In genomic region chr15:35929740-35930444, GRCh38 we compare ENCODE assay signal across 18 cellular contexts.
DNase-seq lines count a peak whose midpoint lies in the region; ATAC-seq and TF ChIP-seq lines count a peak whose summit lies in the region.
"Had no signal": no experiment of that assay in that cellular context is flagged by ENCODE, and none has a peak within 500 bp of the region (broad histone marks: within the 10 kb centered on the region; RNA-seq: fewer than 3 reads in every experiment).

No MANE protein-coding gene starts in this region.

- peak; percentile 48 for ATAC-seq in GM19328 (IDR thresholded peaks at IDR 0.05; ENCODE audit: unreplicated experiment)
- peak; percentile 71 for ATAC-seq in GM21723 (IDR thresholded peaks at IDR 0.05; ENCODE audit: unreplicated experiment)
- ATAC-seq in HG03103 (IDR thresholded peaks at IDR 0.05; ENCODE audit: low read depth, unreplicated experiment): peak; percentile 65
- ATAC-seq: mucosa of descending colon had no signal

- intact Hi-C loops in activated T-helper 1 cell treated with anti-CD3 and anti-CD28 coated beads, Interleukin-12 subunit alpha, Interleukin-12 subunit beta, Interleukin-2, Interleukin-4 antibody, amounts not matched to agents 30 ng/mL and 10 ng/mL and 1 ng/mL, durations not matched to agents 14 hours and 24 hours and 36 hours (cut with micrococcal nuclease): no loop called here
- intact Hi-C loops in cardiac septum (cut with DNase I): no loop called here

- H3K36me3 Mint-ChIP-seq in activated T-helper 1 cell treated with anti-CD3 and anti-CD28 coated beads, Interleukin-12 subunit alpha, Interleukin-12 subunit beta, Interleukin-2, Interleukin-4 antibody, amounts not matched to agents 30 ng/mL and 10 ng/mL and 1 ng/mL, durations not matched to agents 14 hours and 24 hours and 36 hours (ENCODE audit: low read depth): no peaks in the 10 kb centered on the region
- H3K36me3 Mint-ChIP-seq: CD14-positive monocyte had no signal

- no peaks in the 10 kb centered on the region for H3K4me1 Mint-ChIP-seq in activated T-helper 1 cell treated with anti-CD3 and anti-CD28 coated beads, Interleukin-12 subunit alpha, Interleukin-12 subunit beta, Interleukin-2, Interleukin-4 antibody, amounts not matched to agents 30 ng/mL and 10 ng/mL and 1 ng/mL, durations not matched to agents 14 hours and 24 hours and 36 hours (ENCODE audit: low read depth)
- H3K4me1 Mint-ChIP-seq: CD14-positive monocyte had no signal

- H3K27me3 Mint-ChIP-seq in activated T-helper 1 cell treated with anti-CD3 and anti-CD28 coated beads, Interleukin-12 subunit alpha, Interleukin-12 subunit beta, Interleukin-2, Interleukin-4 antibody, amounts not matched to agents 30 ng/mL and 10 ng/mL and 1 ng/mL, durations not matched to agents 14 hours and 24 hours and 36 hours (ENCODE audit: insufficient read depth): no peaks in the 10 kb centered on the region

- no peaks in the 10 kb centered on the region for H3K36me3 ChIP-seq in GM06990 (ENCODE audit: control insufficient read depth, insufficient read depth, low read length)

- no peak overlapping the region for H3K4me3 ChIP-seq in GM06990 (replicated peaks; ENCODE audit: low read depth, low read length)
- H3K4me3 ChIP-seq: mucosa of descending colon, skin epidermis had no signal

- no peaks in the 10 kb centered on the region for H3K9me3 Mint-ChIP-seq in activated T-helper 1 cell treated with anti-CD3 and anti-CD28 coated beads, Interleukin-12 subunit alpha, Interleukin-12 subunit beta, Interleukin-2, Interleukin-4 antibody, amounts not matched to agents 30 ng/mL and 10 ng/mL and 1 ng/mL, durations not matched to agents 14 hours and 24 hours and 36 hours

- TF ChIP-seq CTCF in GM06990 (IDR thresholded peaks at IDR 0.05; ENCODE audit: insufficient read depth, low read length, poor library complexity, severe bottlenecking): no peak

- DNase-seq in GM06990 (ENCODE audit: extremely low read depth, insufficient read length): peak; percentile 26
- DNase-seq in anterior cingulate cortex (lab: John Stamatoyannopoulos, UW): no peak
- DNase-seq in activated T-helper 1 cell treated with anti-CD3 and anti-CD28 coated beads, Interleukin-12 subunit alpha, Interleukin-12 subunit beta, Interleukin-2, Interleukin-4 antibody, amounts not matched to agents 30 ng/mL and 10 ng/mL and 1 ng/mL, durations not matched to agents 14 hours and 24 hours and 36 hours (ENCODE audit: low spot score): no peak
- DNase-seq in NCI-H2081 (lab: John Stamatoyannopoulos, UW): no peak
- DNase-seq in cardiac septum (ENCODE audit: low spot score): no peak
- DNase-seq: 8988T; activated CD4-positive, alpha-beta T cell treated with anti-CD3 and anti-CD28 coated beads, Interleukin-2, amount 50 U/mL, for 1 hour; HCEC 1CT; head of caudate nucleus; mucosa of descending colon; NCI-H2029; Right ventricle myocardium superior; T-helper 9 cell had no signal

- H3K27me3 ChIP-seq in GM06990 (replicated peaks; ENCODE audit: control insufficient read depth, insufficient read depth, low read length): no peaks in the 10 kb centered on the region

- H3K4me3 Mint-ChIP-seq in activated T-helper 1 cell treated with anti-CD3 and anti-CD28 coated beads, Interleukin-12 subunit alpha, Interleukin-12 subunit beta, Interleukin-2, Interleukin-4 antibody, amounts not matched to agents 30 ng/mL and 10 ng/mL and 1 ng/mL, durations not matched to agents 14 hours and 24 hours and 36 hours: no peak overlapping the region
- H3K4me3 Mint-ChIP-seq: CD14-positive monocyte had no signal

- no peak overlapping the region for H3K27ac Mint-ChIP-seq in activated T-helper 1 cell treated with anti-CD3 and anti-CD28 coated beads, Interleukin-12 subunit alpha, Interleukin-12 subunit beta, Interleukin-2, Interleukin-4 antibody, amounts not matched to agents 30 ng/mL and 10 ng/mL and 1 ng/mL, durations not matched to agents 14 hours and 24 hours and 36 hours
- H3K27ac Mint-ChIP-seq: CD14-positive monocyte had no signal
